In genomic region chr3:43187836-43188479, GRCh38 we compare ENCODE assay signal across 24 cellular contexts.
DNase-seq lines count a peak whose midpoint lies in the region; ATAC-seq, FAIRE-seq and TF ChIP-seq lines count a peak whose summit lies in the region.
"Had no signal": no experiment of that assay in that cellular context is flagged by ENCODE, and none has a peak within 500 bp of the region (broad histone marks: within the 10 kb centered on the region; RNA-seq: fewer than 3 reads in every experiment).

No MANE protein-coding gene starts in this region.

- TF ChIP-seq POLR2A in IMR-90 (IDR thresholded peaks at IDR 0.05; ENCODE audit: low read depth, low read length), result no peak
- TF ChIP-seq POLR2A in HepG2 (IDR thresholded peaks at IDR 0.05; ENCODE audit: insufficient read depth in 1 of 2, low read depth in 2 of 2, low read length in 2 of 2), result no peak

- no peaks in the 10 kb centered on the region for H3K36me3 ChIP-seq in IMR-90 (ENCODE audit: control insufficient read depth, insufficient read depth, low read length)
- H3K36me3 ChIP-seq in HepG2 (replicated peaks in 1 of 2; ENCODE audit: control insufficient read depth in 1 of 2, insufficient read depth in 2 of 2, low read length in 2 of 2), result no peaks in the 10 kb centered on the region
- H3K36me3 ChIP-seq in OCI-LY7 (ENCODE audit: insufficient read depth, low read length), result no peaks in the 10 kb centered on the region
- H3K36me3 ChIP-seq: BE2C; BLaER1 treated with 17β-estradiol and CSF1 and Interleukin-3, amounts not matched to agents 10 nM and 100 nM had no signal

- no CpG with 5 or more reads among the region's 1 CpG for WGBS in IMR-90 (ENCODE audit: extremely low coverage in 2 of 2, insufficient read length in 1 of 2), 2 experiments
- 0% methylated on average over 1 of the region's 1 CpG for WGBS in HepG2 (ENCODE audit: low lambda C conversion rate)

- H2AK5ac ChIP-seq in IMR-90 (ENCODE audit: low read depth, low read length), result no peak overlapping the region

- dilution Hi-C loops in IMR-90 (cut with HindIII; ENCODE audit: low sequenced_read_pairs, unreplicated experiment), result no loop called here

- no TSS peak for BruUV-seq in IMR-90 (replicated peaks; lab: Mats Ljungman, UMichigan)
- BruUV-seq in HepG2 (replicated peaks; lab: Mats Ljungman, UMichigan), result no TSS peak
- BruUV-seq in OCI-LY7 (replicated peaks; lab: Mats Ljungman, UMichigan), result no TSS peak

- no peaks in the 10 kb centered on the region for H3K9me2 ChIP-seq in OCI-LY7 (ENCODE audit: insufficient read depth, low read length)

- ATAC-seq in IMR-90 (ENCODE audit: low read depth) (no peak), HepG2 (peak; percentile 64; the same call in 2 of the 3 replicates), GM21360 (IDR thresholded peaks at IDR 0.05; ENCODE audit: unreplicated experiment) (no peak)
- ATAC-seq: A549, GM23338, HCT116 had no signal

- H3K9me3 Mint-ChIP-seq in CD14-positive monocyte, result peaks cover 0 to 7% (median 2%) of the 10 kb centered on the region in 7 donors
- H3K9me3 Mint-ChIP-seq: H9 had no signal

- H3K4me2 ChIP-seq in IMR-90 (ENCODE audit: low read depth, low read length), result no peak overlapping the region
- H3K4me2 ChIP-seq in HepG2 (ENCODE audit: low read depth, low read length), result no peak overlapping the region
- H3K4me2 ChIP-seq in OCI-LY7 (ENCODE audit: low read length), result no peak overlapping the region
- H3K4me2 ChIP-seq: A549; BLaER1 treated with 17β-estradiol and CSF1 and Interleukin-3, amounts not matched to agents 10 nM and 100 nM; GM23338 had no signal

- H3K27ac ChIP-seq in IMR-90 (ENCODE audit: insufficient read depth, low read length), result no peak overlapping the region
- no peak overlapping the region for H3K27ac ChIP-seq in HepG2 (ENCODE audit: extremely low read length, insufficient read depth, low read length)
- no peak overlapping the region for H3K27ac ChIP-seq in OCI-LY7 (ENCODE audit: low read depth, low read length, poor library complexity, severe bottlenecking)
- H3K27ac ChIP-seq: A549; BLaER1 treated with 17β-estradiol and CSF1 and Interleukin-3, amounts not matched to agents 10 nM and 100 nM had no signal

- 0 out of 4 replicates have a peak, but pooled peaks of 1 of the 2 experiments have one; percentile 19 for TF ChIP-seq EP300 in HepG2 (IDR thresholded peaks at IDR 0.05; ENCODE audit: low read depth in 2 of 2, low read length in 2 of 2)
- no peak for TF ChIP-seq EP300 in HepG2 (CRISPR knock-in tag; IDR thresholded peaks at IDR 0.05; ENCODE audit: borderline replicate concordance)

- peak overlapping the region; percentile 40; the same call in 1 of the 3 replicates for H2BK15ac ChIP-seq in IMR-90 (ENCODE audit: low read depth, low read length)

- H3K14ac ChIP-seq in IMR-90 (replicated peaks; ENCODE audit: low read depth, low read length), result no peak overlapping the region; the same call in 1 of the 2 replicates

- H2AFZ ChIP-seq in IMR-90 (replicated peaks; ENCODE audit: low read length, poor library complexity), result no peak overlapping the region
- no peak overlapping the region for H2AFZ ChIP-seq in HepG2 (ENCODE audit: low read length)
- no peak overlapping the region for H2AFZ ChIP-seq in OCI-LY7 (ENCODE audit: low read length)
- H2AFZ ChIP-seq: GM23338 had no signal

- no peak overlapping the region for H3K23ac ChIP-seq in IMR-90 (ENCODE audit: low read depth, low read length)

- no peak overlapping the region; the same call in 1 of the 2 replicates for H4K5ac ChIP-seq in IMR-90 (ENCODE audit: low read depth, low read length)

- H3K9ac ChIP-seq in IMR-90 (ENCODE audit: low read depth, low read length) (no peak overlapping the region), HepG2 (ENCODE audit: insufficient read depth, low read depth, low read length) (no peak overlapping the region)
- H3K9ac ChIP-seq: BLaER1 treated with 17β-estradiol and CSF1 and Interleukin-3, amounts not matched to agents 10 nM and 100 nM had no signal

- H3K4me3 ChIP-seq in IMR-90 (ENCODE audit: insufficient read depth, low read depth, low read length) (no peak overlapping the region), HepG2 (replicated peaks in 1 of 3; ENCODE audit: insufficient read depth in 1 of 3, low read depth in 2 of 3, low read length in 3 of 3) (no peak overlapping the region), OCI-LY7 (ENCODE audit: low read depth, low read length, poor library complexity, severe bottlenecking) (no peak overlapping the region)
- H3K4me3 ChIP-seq: A549; BLaER1 treated with 17β-estradiol and CSF1 and Interleukin-3, amounts not matched to agents 10 nM and 100 nM; GM23338 had no signal

- H3K27ac Mint-ChIP-seq in CD14-positive monocyte, result no peak overlapping the region
- H3K27ac Mint-ChIP-seq: GM23338, H9 had no signal

- H3K4me3 Mint-ChIP-seq in CD14-positive monocyte, result no peak overlapping the region
- H3K4me3 Mint-ChIP-seq: CD4-positive, alpha-beta memory T cell; GM23338; H9 had no signal

- no peak overlapping the region for H4K8ac ChIP-seq in IMR-90 (ENCODE audit: low read depth in 2 of 2, low read length in 2 of 2)

- H3K56ac ChIP-seq in IMR-90 (ENCODE audit: extremely low read depth, insufficient read depth, low read length), result no peak overlapping the region

- H3K4ac ChIP-seq in IMR-90 (ENCODE audit: low read depth, low read length), result peak overlapping the region; percentile 35; the same call in 1 of the 2 replicates

- POLR2A ChIA-PET in IMR-90 (lab: Charles Lee; ENCODE audit: unreplicated experiment), result no interaction called here
- POLR2A ChIA-PET in HepG2 (lab: Yijun Ruan, JAX), result no interaction called here
- POLR2A ChIA-PET in OCI-LY7 (lab: Charles Lee), result interaction anchor here (0.6 to 1.3 kb wide), 4 partner anchors 14 to 413 kb away, joined by 3 to 4 read pairs (median 3); no protein-coding TSS in a partner anchor

- no peak for DNase-seq in IMR-90
- peak; percentile 66 for DNase-seq in cerebellum (ENCODE audit: low spot score)
- peak; percentile 23 for DNase-seq in HepG2 (ENCODE audit: low spot score)
- DNase-seq in OCI-LY7 (ENCODE audit: low spot score), result no peak
- no peak for DNase-seq in CD14-positive monocyte (ENCODE audit: low spot score)
- DNase-seq in occipital lobe (lab: John Stamatoyannopoulos, UW), result no peak
- DNase-seq: 8988T; ACHN; AML-193; BE2C; Calu3; CD4-positive, alpha-beta memory T cell; COR-L47; DMS53; DMS79 treated with DMSO at 0.1 percent for 48 hours; H9 had no signal

- H3K79me2 ChIP-seq in HepG2 (ENCODE audit: insufficient read depth, low read length) (no peaks in the 10 kb centered on the region), OCI-LY7 (ENCODE audit: insufficient read depth, low read depth, low read length) (no peaks in the 10 kb centered on the region)

- peak overlapping the region; percentile 30; the same call in 1 of the 2 replicates for H3K18ac ChIP-seq in IMR-90 (ENCODE audit: low read depth, low read length)

- H3K9me3 ChIP-seq in IMR-90 (ENCODE audit: control insufficient read depth, insufficient read depth, low read length), result no peaks in the 10 kb centered on the region
- no peaks in the 10 kb centered on the region for H3K9me3 ChIP-seq in HepG2 (ENCODE audit: low read length)
- no peaks in the 10 kb centered on the region for H3K9me3 ChIP-seq in OCI-LY7 (ENCODE audit: low read length)
- H3K9me3 ChIP-seq: A549, BE2C had no signal

- H4K20me1 ChIP-seq in IMR-90 (ENCODE audit: insufficient read depth, low read length) (no peaks in the 10 kb centered on the region), HepG2 (ENCODE audit: insufficient read depth, low read length) (no peaks in the 10 kb centered on the region), OCI-LY7 (ENCODE audit: insufficient read depth, low read length) (no peaks in the 10 kb centered on the region)
- H4K20me1 ChIP-seq: BLaER1 treated with 17β-estradiol and CSF1 and Interleukin-3, amounts not matched to agents 10 nM and 100 nM had no signal

- H3K4me1 ChIP-seq in IMR-90 (ENCODE audit: control insufficient read depth, insufficient read depth, low read length) (peaks cover 21% of the 10 kb centered on the region), HepG2 (ENCODE audit: insufficient read depth, low read length) (peaks cover 29% of the 10 kb centered on the region), OCI-LY7 (ENCODE audit: insufficient read depth, low read length, poor library complexity, severe bottlenecking) (no peaks in the 10 kb centered on the region)
- H3K4me1 ChIP-seq: A549, BE2C had no signal

- intact Hi-C loops in IMR-90 (cut with micrococcal nuclease) (no loop called here), HepG2 (cut with micrococcal nuclease; ENCODE audit: unreplicated experiment) (no loop called here), OCI-LY7 (cut with micrococcal nuclease; ENCODE audit: unreplicated experiment) (no loop called here), CD14-positive monocyte (cut with micrococcal nuclease) (loop anchor here in 1 of 2 donors (10.0 kb wide), 1 partner anchor 97 kb away; the partner anchor contains the start of gene SNRK)

- no peak for FAIRE-seq in HepG2 (lab: Jason Lieb, UNC)
- FAIRE-seq: A549, G401.6, GM12892, GM19239 had no signal

- H3K9me1 ChIP-seq in IMR-90 (ENCODE audit: insufficient read depth, low read length), result peaks cover 35% of the 10 kb centered on the region

- peaks cover 0 to 39% of the 10 kb centered on the region in 2 experiments; a peak in 2 of 4 replicates for H3K79me1 ChIP-seq in IMR-90 (ENCODE audit: low read depth in 1 of 2, low read length in 2 of 2)

- CTCF ChIA-PET in IMR-90 (lab: Yijun Ruan, JAX) (interaction anchor here (0.6 kb wide), 1 partner anchor 344 kb away, joined by 5 read pairs; no protein-coding TSS in a partner anchor), HepG2 (lab: Yijun Ruan, JAX; ENCODE audit: low intra/inter-chr PET ratio, low total read pairs) (no interaction called here), OCI-LY7 (lab: Charles Lee; ENCODE audit: unreplicated experiment) (interaction anchor here (0.5 kb wide), 1 partner anchor 135 kb away, joined by 3 read pairs; no protein-coding TSS in a partner anchor)

- peak overlapping the region; percentile 81; the same call in 1 of the 2 replicates for H2BK20ac ChIP-seq in IMR-90 (ENCODE audit: low read depth, low read length)

- no peak overlapping the region for H2BK5ac ChIP-seq in IMR-90 (ENCODE audit: low read depth, low read length, poor library complexity, severe bottlenecking)

- H4K91ac ChIP-seq in IMR-90 (ENCODE audit: insufficient read depth, low read depth, low read length), result peak overlapping the region; percentile 39; the same call in 1 of the 2 replicates

- H3K27me3 Mint-ChIP-seq in CD14-positive monocyte (ENCODE audit: low read depth in 3 of 3), result peaks cover 0 to 3% (median 2%) of the 10 kb centered on the region in 3 donors
- H3K27me3 Mint-ChIP-seq: CD4-positive, alpha-beta memory T cell had no signal

- no peak overlapping the region for H2AK9ac ChIP-seq in IMR-90 (replicated peaks; ENCODE audit: low read depth, low read length, poor library complexity)

- H3K27me3 ChIP-seq in IMR-90 (ENCODE audit: control insufficient read depth, insufficient read depth, low read length) (no peaks in the 10 kb centered on the region), HepG2 (ENCODE audit: control insufficient read depth in 1 of 2, insufficient read depth in 2 of 2, low read length in 2 of 2) (peaks cover 0 to 3% of the 10 kb centered on the region in 2 experiments; a peak in 1 of 5 replicates)
- H3K27me3 ChIP-seq: BE2C; BLaER1 treated with 17β-estradiol and CSF1 and Interleukin-3, amounts not matched to agents 10 nM and 100 nM had no signal

- in situ Hi-C loops in IMR-90 (cut with MboI; ENCODE audit: low sequenced_read_pairs), result no loop called here
- in situ Hi-C loops in HepG2 (cut with HindIII; ENCODE audit: extremely low pct_ligation_motif_present, low pct_unique_long_range_greater_than_20kb), result no loop called here

- no peak for TF ChIP-seq CTCF in IMR-90 (conservative IDR thresholded peaks at IDR 0.05; ENCODE audit: low read depth, low read length)
- TF ChIP-seq CTCF in HepG2 (CRISPR knock-in tag; IDR thresholded peaks at IDR 0.05), result no peak
- TF ChIP-seq CTCF in OCI-LY7 (conservative IDR thresholded peaks at IDR 0.05; ENCODE audit: low read length), result no peak
- no peak for TF ChIP-seq CTCF in CD14-positive monocyte (IDR thresholded peaks at IDR 0.05)

- H3K4me1 Mint-ChIP-seq in CD14-positive monocyte, result peaks cover 11% of the 10 kb centered on the region
- H3K4me1 Mint-ChIP-seq: GM23338 had no signal

- H3K36me3 Mint-ChIP-seq in CD14-positive monocyte, result no peaks in the 10 kb centered on the region

- peak overlapping the region; percentile 69 for H2BK120ac ChIP-seq in IMR-90 (ENCODE audit: low read depth, low read length)

- TF ChIP-seq RAD21 in IMR-90 (IDR thresholded peaks at IDR 0.05; ENCODE audit: low read length) (no peak), HepG2 (CRISPR knock-in tag; IDR thresholded peaks at IDR 0.05) (no peak)

Comparison
In these comparisons a context has a peak if more than half of its experiments do, and no peak if none do; other contexts are left out.
1. DNase-seq: peak in cerebellum (single experiment) and HepG2 (single experiment); none in IMR-90 (single experiment), OCI-LY7 (single experiment), CD14-positive monocyte (single experiment) and occipital lobe (single experiment).